31 cellular contexts compared by ENCODE assay signal in genomic region chr1:57036896-57037295, GRCh38.
"Had no signal": no experiment of that assay in that cellular context is flagged by ENCODE, and none has a peak within 500 bp of the region (broad histone marks: within the 10 kb centered on the region; RNA-seq: fewer than 3 reads in every experiment).

No MANE protein-coding gene starts in this region.

- H3K4me3 Mint-ChIP-seq: activated CD4-positive, alpha-beta T cell treated with anti-CD3 and anti-CD28 coated beads, Interleukin-2, amount 10 ng/mL, durations not matched to agents 24 days and 14 days; activated CD8-positive, alpha-beta T cell treated with anti-CD3 and anti-CD28 coated beads for 36 hours; activated naive CD4-positive, alpha-beta T cell treated with anti-CD3 and anti-CD28 coated beads, Interleukin-2, amount 50 U/mL, for 24 hours; activated naive CD8-positive, alpha-beta T cell treated with anti-CD3 and anti-CD28 coated beads, Interleukin-2, amount 10 ng/mL, durations not matched to agents 7 days and 5 days; activated T-cell treated with anti-CD3 and anti-CD28 coated beads, Interleukin-2, amount 50 U/mL, for 72 hours; activated T-helper 17 cell treated with anti-CD3 and anti-CD28 coated beads, Interleukin-2, amount 50 U/mL, for 72 hours; central memory CD8-positive, alpha-beta T cell; T-helper 2 cell treated with Interferon-gamma antibody and Interleukin-4, amounts not matched to agents 5 μg/mL and 100 μg/mL, for 36 hours had no signal

- DNase-seq: activated CD4-positive, alpha-beta T cell treated with anti-CD3 and anti-CD28 coated beads, Interleukin-2, amount 10 ng/mL, durations not matched to agents 24 days and 14 days; activated CD4-positive, alpha-beta T cell treated with anti-CD3 and anti-CD28 coated beads, Interleukin-2, amount 50 U/mL, for 4 hours; activated CD8-positive, alpha-beta T cell treated with anti-CD3 and anti-CD28 coated beads for 36 hours; activated effector memory CD4-positive, alpha-beta T cell treated with anti-CD3 and anti-CD28 coated beads, Interleukin-2, amount 50 U/mL, for 16 hours; activated naive CD4-positive, alpha-beta T cell treated with Interleukin-2 at 50 U/mL for 16 hours; activated naive CD8-positive, alpha-beta T cell treated with anti-CD3 and anti-CD28 coated beads, Interleukin-2, amount 10 ng/mL, durations not matched to agents 7 days and 5 days; activated T-cell treated with anti-CD3 and anti-CD28 coated beads, Interleukin-2, amount 50 U/mL, for 1 hour; activated T-cell treated with anti-CD3 and anti-CD28 coated beads, Interleukin-2, amount 50 U/mL, for 72 hours; amygdala; NCI-H1105; NCI-H1417 treated with DMSO at 0.1 percent for 48 hours; NCI-H1694; NCI-H1930; NCI-H2081 treated with DMSO at 0.1 percent for 48 hours; NCI-H226; NCI-H446 treated with DMSO at 0.1 percent for 48 hours; NCI-H524; NCI-H69; NK-92 treated with Interleukin-12 subunit alpha and Interleukin-12 subunit beta, amount 100 ng/mL, for 24 hours; PC-3; Peyer's patch; RPMI8226; SHP77 treated with DMSO at 0.1 percent for 48 hours; SW 1271 had no signal

- H3K4me1 Mint-ChIP-seq: activated CD4-positive, alpha-beta T cell treated with anti-CD3 and anti-CD28 coated beads, Interleukin-2, amount 10 ng/mL, durations not matched to agents 24 days and 14 days; activated naive CD4-positive, alpha-beta T cell treated with anti-CD3 and anti-CD28 coated beads, Interleukin-2, amount 50 U/mL, for 24 hours; activated naive CD8-positive, alpha-beta T cell treated with anti-CD3 and anti-CD28 coated beads, Interleukin-2, amount 10 ng/mL, durations not matched to agents 7 days and 5 days; central memory CD8-positive, alpha-beta T cell had no signal

- H3K27me3 Mint-ChIP-seq: activated CD4-positive, alpha-beta T cell treated with anti-CD3 and anti-CD28 coated beads, Interleukin-2, amount 10 ng/mL, durations not matched to agents 24 days and 14 days; activated T-helper 17 cell treated with anti-CD3 and anti-CD28 coated beads, Interleukin-2, amount 50 U/mL, for 72 hours; central memory CD8-positive, alpha-beta T cell had no signal

- ATAC-seq: activated CD8-positive, alpha-beta T cell treated with anti-CD3 and anti-CD28 coated beads for 36 hours; activated T-cell treated with anti-CD3 and anti-CD28 coated beads, Interleukin-2, amount 50 U/mL, for 72 hours; activated T-helper 17 cell treated with anti-CD3 and anti-CD28 coated beads, Interleukin-2, amount 50 U/mL, for 72 hours; PC-3 had no signal

- H3K4me3 ChIP-seq: ascending aorta, cardiac muscle cell, Peyer's patch, SJSA1 had no signal

- H3K9me3 ChIP-seq: ascending aorta, Peyer's patch, SJSA1 had no signal

- H3K27ac ChIP-seq: ascending aorta, cardiac muscle cell, Peyer's patch, SJSA1 had no signal

- H3K36me3 Mint-ChIP-seq: activated naive CD4-positive, alpha-beta T cell treated with anti-CD3 and anti-CD28 coated beads, Interleukin-2, amount 50 U/mL, for 24 hours; activated naive CD8-positive, alpha-beta T cell treated with anti-CD3 and anti-CD28 coated beads, Interleukin-2, amount 10 ng/mL, durations not matched to agents 7 days and 5 days had no signal

- H3K36me3 ChIP-seq: ascending aorta, cardiac muscle cell, Peyer's patch, SJSA1 had no signal

- H3K27me3 ChIP-seq: ascending aorta, cardiac muscle cell, Peyer's patch, SJSA1 had no signal

- H3K27ac Mint-ChIP-seq: activated CD4-positive, alpha-beta T cell treated with anti-CD3 and anti-CD28 coated beads, Interleukin-2, amount 10 ng/mL, durations not matched to agents 24 days and 14 days; activated CD8-positive, alpha-beta T cell treated with anti-CD3 and anti-CD28 coated beads for 36 hours; activated naive CD4-positive, alpha-beta T cell treated with anti-CD3 and anti-CD28 coated beads, Interleukin-2, amount 50 U/mL, for 24 hours; activated naive CD8-positive, alpha-beta T cell treated with anti-CD3 and anti-CD28 coated beads, Interleukin-2, amount 10 ng/mL, durations not matched to agents 7 days and 5 days; activated T-cell treated with anti-CD3 and anti-CD28 coated beads, Interleukin-2, amount 50 U/mL, for 72 hours; activated T-helper 17 cell treated with anti-CD3 and anti-CD28 coated beads, Interleukin-2, amount 50 U/mL, for 72 hours; T-helper 2 cell treated with Interferon-gamma antibody and Interleukin-4, amounts not matched to agents 5 μg/mL and 100 μg/mL, for 36 hours had no signal

- H3K4me1 ChIP-seq: ascending aorta, Peyer's patch, SJSA1 had no signal
